8 cellular contexts compared by ENCODE assay signal in the genomic region with DNA sequence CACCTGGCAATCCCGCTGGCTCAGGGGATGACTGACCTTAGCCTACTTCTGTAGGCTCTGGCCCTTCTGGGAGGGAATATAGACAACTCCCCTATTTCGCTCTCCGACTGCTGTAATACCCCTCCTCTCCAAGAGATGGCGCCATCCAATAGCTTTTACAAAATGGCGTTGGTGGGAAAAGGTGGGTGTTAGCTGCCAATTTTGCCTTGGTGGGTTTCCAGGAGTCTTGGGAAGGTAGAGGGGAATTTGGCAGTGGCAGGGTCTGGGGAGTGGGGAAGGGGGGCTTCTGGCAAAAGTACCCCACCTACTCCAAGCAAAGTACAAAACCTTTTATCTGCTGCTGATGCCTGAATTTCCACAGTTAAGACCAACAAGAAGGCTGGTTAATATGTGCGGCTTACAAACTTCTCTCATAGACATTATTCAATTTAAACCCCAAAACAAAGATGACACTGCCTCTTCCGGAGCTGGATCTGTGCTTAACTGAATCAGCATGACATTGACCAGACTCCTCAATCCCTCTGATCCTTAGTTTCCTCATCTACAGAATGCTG.
DNase-seq lines count a peak whose midpoint lies in the region; ATAC-seq and TF ChIP-seq lines count a peak whose summit lies in the region.

No MANE protein-coding gene starts in this region.

- DNase-seq in COLO829 (ENCODE audit: low spot score) = peak; percentile 40
- DNase-seq in GM23248 = peak; percentile 48
- DNase-seq in OCI-LY7 (ENCODE audit: low spot score) = peak; percentile 68
- no peak for DNase-seq in chondrocyte (ENCODE audit: low spot score)
- peak; percentile 46 to 58 for DNase-seq in memory B cell (ENCODE audit: low spot score in 2 of 2)
- DNase-seq in natural killer cell treated with Interleukin-12 subunit alpha and Interleukin-12 subunit beta and Interleukin-15 and Interleukin-18, amount 100 ng/mL, for 72 hours (ENCODE audit: low spot score) = no peak

- no peak overlapping the region for H3K4me3 ChIP-seq in GM23248
- H3K4me3 ChIP-seq in OCI-LY7 (ENCODE audit: low read depth, low read length, poor library complexity, severe bottlenecking) = no peak overlapping the region

- H3K4me1 Mint-ChIP-seq in chondrocyte (ENCODE audit: low read depth) (no peaks in the 10 kb centered on the region), memory B cell (peaks cover 15% of the 10 kb centered on the region)
- no peaks in the 10 kb centered on the region for H3K4me1 Mint-ChIP-seq in natural killer cell treated with Interleukin-12 subunit alpha and Interleukin-12 subunit beta and Interleukin-15 and Interleukin-18, amount 100 ng/mL, for 72 hours (ENCODE audit: low read depth in 2 of 2)

- no peaks in the 10 kb centered on the region for H3K27me3 ChIP-seq in GM23248 (replicated peaks; ENCODE audit: insufficient read depth)

- intact Hi-C loops in OCI-LY7 (cut with micrococcal nuclease; ENCODE audit: unreplicated experiment) = loop anchor here (1.0 kb wide), 1 partner anchor 156 kb away; no protein-coding TSS in a partner anchor

- POLR2A ChIA-PET in OCI-LY7 (lab: Charles Lee) = interaction anchor here (1.0 kb wide), 1 partner anchor 221 kb away, joined by 3 read pairs; no protein-coding TSS in a partner anchor

- ATAC-seq in memory B cell (ENCODE audit: low read depth) = peak; percentile 41
- ATAC-seq in GM18907 (IDR thresholded peaks at IDR 0.05; ENCODE audit: unreplicated experiment) = no peak
- no peak for ATAC-seq in HG03039 (IDR thresholded peaks at IDR 0.05; ENCODE audit: unreplicated experiment)
- no peak for ATAC-seq in natural killer cell treated with Interleukin-12 subunit alpha and Interleukin-12 subunit beta and Interleukin-15 and Interleukin-18, amount 100 ng/mL, for 72 hours

- H3K9ac ChIP-seq in GM23248 = no peak overlapping the region

- WGBS in GM23248 (ENCODE audit: low coverage in 1 of 2, low lambda C conversion rate in 2 of 2, missing lambda C conversion rate in 2 of 2), 2 experiments = 11% methylated on average over 7 of the region's 7 CpGs

- no peaks in the 10 kb centered on the region for H3K4me1 ChIP-seq in GM23248 (ENCODE audit: insufficient read depth)
- H3K4me1 ChIP-seq in OCI-LY7 (ENCODE audit: insufficient read depth, low read length, poor library complexity, severe bottlenecking) = peaks cover 6% of the 10 kb centered on the region

- no peaks in the 10 kb centered on the region for H3F3A ChIP-seq in GM23248 (ENCODE audit: insufficient read depth)

- no peak overlapping the region for H3K27ac ChIP-seq in GM23248
- no peak overlapping the region for H3K27ac ChIP-seq in OCI-LY7 (ENCODE audit: low read depth, low read length, poor library complexity, severe bottlenecking)

- no peaks in the 10 kb centered on the region for H3K9me2 ChIP-seq in GM23248 (ENCODE audit: insufficient read depth)
- H3K9me2 ChIP-seq in OCI-LY7 (ENCODE audit: insufficient read depth, low read length) = no peaks in the 10 kb centered on the region

- H3K9me3 ChIP-seq in GM23248 (ENCODE audit: low read depth) (no peaks in the 10 kb centered on the region), OCI-LY7 (ENCODE audit: low read length) (no peaks in the 10 kb centered on the region; the same call in 1 of the 2 replicates)

- no peaks in the 10 kb centered on the region for H3K36me3 ChIP-seq in GM23248 (ENCODE audit: low read depth)
- H3K36me3 ChIP-seq in OCI-LY7 (ENCODE audit: insufficient read depth, low read length) = no peaks in the 10 kb centered on the region

- CTCF ChIA-PET in OCI-LY7 (lab: Charles Lee; ENCODE audit: unreplicated experiment) = interaction anchor here (1.4 to 2.4 kb wide), 2 partner anchors 22 to 156 kb away, joined by 3 to 16 read pairs; no protein-coding TSS in a partner anchor

- H3K4me3 Mint-ChIP-seq in chondrocyte (ENCODE audit: unreplicated experiment) (no peak overlapping the region), memory B cell (no peak overlapping the region)
- no peak overlapping the region for H3K4me3 Mint-ChIP-seq in natural killer cell treated with Interleukin-12 subunit alpha and Interleukin-12 subunit beta and Interleukin-15 and Interleukin-18, amount 100 ng/mL, for 72 hours

- H3K36me3 Mint-ChIP-seq in chondrocyte (ENCODE audit: low read depth) (peaks cover 1% of the 10 kb centered on the region), memory B cell (peaks cover 3% of the 10 kb centered on the region)
- no peaks in the 10 kb centered on the region for H3K36me3 Mint-ChIP-seq in natural killer cell treated with Interleukin-12 subunit alpha and Interleukin-12 subunit beta and Interleukin-15 and Interleukin-18, amount 100 ng/mL, for 72 hours

- in situ Hi-C loops in GM23248 (cut with MboI) = no loop called here

- no peaks in the 10 kb centered on the region for H3K79me2 ChIP-seq in GM23248 (ENCODE audit: insufficient read depth)
- H3K79me2 ChIP-seq in OCI-LY7 (ENCODE audit: insufficient read depth, low read depth, low read length) = no peaks in the 10 kb centered on the region

- H3K27me3 Mint-ChIP-seq in chondrocyte (ENCODE audit: low read depth) = no peaks in the 10 kb centered on the region
- H3K27me3 Mint-ChIP-seq in memory B cell = no peaks in the 10 kb centered on the region
- peaks cover 0 to 2% of the 10 kb centered on the region in 2 donors for H3K27me3 Mint-ChIP-seq in natural killer cell treated with Interleukin-12 subunit alpha and Interleukin-12 subunit beta and Interleukin-15 and Interleukin-18, amount 100 ng/mL, for 72 hours

- H3K27ac Mint-ChIP-seq in chondrocyte (ENCODE audit: unreplicated experiment) (no peak overlapping the region), memory B cell (peak overlapping the region; percentile 12)
- H3K27ac Mint-ChIP-seq in natural killer cell treated with Interleukin-12 subunit alpha and Interleukin-12 subunit beta and Interleukin-15 and Interleukin-18, amount 100 ng/mL, for 72 hours = no peak overlapping the region

- no peaks in the 10 kb centered on the region for H3K9me3 Mint-ChIP-seq in chondrocyte (ENCODE audit: low read depth)
- peaks cover 6% of the 10 kb centered on the region for H3K9me3 Mint-ChIP-seq in memory B cell
- no peaks in the 10 kb centered on the region for H3K9me3 Mint-ChIP-seq in natural killer cell treated with Interleukin-12 subunit alpha and Interleukin-12 subunit beta and Interleukin-15 and Interleukin-18, amount 100 ng/mL, for 72 hours

- H2AFZ ChIP-seq in GM23248 (no peak overlapping the region), OCI-LY7 (ENCODE audit: low read length) (no peak overlapping the region)

- BruUV-seq in OCI-LY7 (replicated peaks; lab: Mats Ljungman, UMichigan) = no TSS peak

- TF ChIP-seq CTCF in OCI-LY7 (conservative IDR thresholded peaks at IDR 0.05; ENCODE audit: low read length) (peak; percentile 99), chondrocyte (IDR thresholded peaks at IDR 0.05) (peak; percentile 96)

- no peak overlapping the region for H3K4me2 ChIP-seq in GM23248 (ENCODE audit: unreplicated experiment)
- H3K4me2 ChIP-seq in OCI-LY7 (ENCODE audit: low read length) = no peak overlapping the region

- H4K20me1 ChIP-seq in GM23248 (ENCODE audit: insufficient read depth) (no peaks in the 10 kb centered on the region), OCI-LY7 (ENCODE audit: insufficient read depth, low read length) (no peaks in the 10 kb centered on the region)

Comparison
In these comparisons a context has a peak if more than half of its experiments do, and no peak if none do; other contexts are left out.
1. DNase-seq: peak in COLO829 (single experiment), GM23248 (single experiment), OCI-LY7 (single experiment) and memory B cell (2 of 2); none in chondrocyte (single experiment) and natural killer cell treated with Interleukin-12 subunit alpha and Interleukin-12 subunit beta and Interleukin-15 and Interleukin-18, amount 100 ng/mL, for 72 hours (single experiment).